9 cellular contexts compared by ENCODE assay signal in the genomic region with DNA sequence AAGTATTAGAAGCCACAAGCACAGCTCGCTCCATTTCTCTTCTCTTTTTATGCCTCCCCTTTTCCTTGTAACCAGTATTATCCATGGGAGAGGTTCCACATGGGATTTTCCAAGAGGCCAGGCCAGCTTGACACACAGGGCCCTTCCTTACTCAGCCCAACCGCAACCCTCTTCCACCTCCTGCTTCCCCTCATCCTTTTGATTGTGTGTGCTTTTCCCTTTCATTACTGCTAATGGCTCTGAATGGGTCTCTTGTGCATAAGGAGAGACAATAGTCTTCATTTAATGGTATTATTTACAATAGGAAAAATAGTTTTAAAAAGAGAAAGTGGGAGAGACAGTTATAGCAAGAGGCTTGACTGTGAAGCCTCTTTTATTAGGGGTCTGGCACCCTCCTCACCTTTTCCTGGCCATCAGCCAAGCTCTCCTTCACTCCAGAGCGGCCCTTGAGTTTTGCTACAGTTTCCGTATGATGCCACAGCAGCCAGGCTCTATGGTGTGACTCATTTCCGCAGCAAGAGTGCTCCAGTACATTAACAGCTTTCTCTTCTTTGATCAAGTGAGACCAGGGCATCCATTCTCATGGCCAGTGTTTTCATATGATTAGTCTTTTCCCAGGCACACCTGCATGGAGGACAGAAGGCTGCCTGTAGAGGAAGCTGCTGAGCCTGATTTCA.
DNase-seq lines count a peak whose midpoint lies in the region; ATAC-seq, FAIRE-seq and TF ChIP-seq lines count a peak whose summit lies in the region.
"Had no signal": no experiment of that assay in that cellular context is flagged by ENCODE, and none has a peak within 500 bp of the region (broad histone marks: within the 10 kb centered on the region; RNA-seq: fewer than 3 reads in every experiment).

No MANE protein-coding gene starts in this region.

- H3K9me3 Mint-ChIP-seq in progenitor cell of endocrine pancreas (ENCODE audit: low read depth) = peaks cover 7% of the 10 kb centered on the region
- no peaks in the 10 kb centered on the region for H3K9me3 Mint-ChIP-seq in activated CD8-positive, alpha-beta T cell treated with anti-CD3 and anti-CD28 coated beads, Interleukin-2, amount 10 ng/mL, durations not matched to agents 7 days and 5 days (ENCODE audit: insufficient read depth)

- no peak overlapping the region for H3K4me3 Mint-ChIP-seq in progenitor cell of endocrine pancreas (ENCODE audit: low read depth)
- no peak overlapping the region for H3K4me3 Mint-ChIP-seq in activated CD8-positive, alpha-beta T cell treated with anti-CD3 and anti-CD28 coated beads, Interleukin-2, amount 10 ng/mL, durations not matched to agents 7 days and 5 days

- H3K27me3 Mint-ChIP-seq in progenitor cell of endocrine pancreas = no peaks in the 10 kb centered on the region
- no peaks in the 10 kb centered on the region for H3K27me3 Mint-ChIP-seq in activated CD8-positive, alpha-beta T cell treated with anti-CD3 and anti-CD28 coated beads, Interleukin-2, amount 10 ng/mL, durations not matched to agents 7 days and 5 days (ENCODE audit: low read depth)

- no TSS peak for BruUV-seq in Panc1 (replicated peaks; lab: Mats Ljungman, UMichigan)

- CTCF ChIA-PET in Panc1 (lab: Charles Lee) = no interaction called here
- CTCF ChIA-PET in activated CD8-positive, alpha-beta T cell treated with anti-CD3 and anti-CD28 coated beads, Interleukin-2, amount 10 ng/mL, durations not matched to agents 7 days and 5 days (lab: Charles Lee) = no interaction called here

- ATAC-seq in GM19468 (IDR thresholded peaks at IDR 0.05; ENCODE audit: extremely low read depth, unreplicated experiment) = peak; percentile 23
- ATAC-seq in HG03575 (IDR thresholded peaks at IDR 0.05; ENCODE audit: extremely low read depth, insufficient number of reproducible peaks, low FRiP score, unreplicated experiment) = peak; percentile 67
- peak; percentile 83 for ATAC-seq in Panc1
- ATAC-seq in activated CD8-positive, alpha-beta T cell treated with anti-CD3 and anti-CD28 coated beads, Interleukin-2, amount 10 ng/mL, durations not matched to agents 7 days and 5 days = no peak

- in situ Hi-C loops in Panc1 (cut with HindIII; ENCODE audit: low pct_unique_long_range_greater_than_20kb, low sequenced_read_pairs) = no loop called here

- H3K27ac ChIP-seq in Panc1 (ENCODE audit: low read length) = no peak overlapping the region

- TF ChIP-seq CTCF in Panc1 (IDR thresholded peaks at IDR 0.05) = no peak
- no peak for TF ChIP-seq CTCF in progenitor cell of endocrine pancreas (IDR thresholded peaks at IDR 0.05; ENCODE audit: unreplicated experiment)

- peak; percentile 75 for DNase-seq in COLO668 (lab: John Stamatoyannopoulos, UW; ENCODE audit: unreplicated experiment)
- peak; percentile 18 for DNase-seq in Panc1 (ENCODE audit: low read depth, low spot score)
- DNase-seq in GM19240 (ENCODE audit: insufficient read length, low spot score) = no peak
- DNase-seq in progenitor cell of endocrine pancreas (ENCODE audit: low spot score, unreplicated experiment) = no peak
- no peak for DNase-seq in activated CD8-positive, alpha-beta T cell treated with anti-CD3 and anti-CD28 coated beads, Interleukin-2, amount 10 ng/mL, durations not matched to agents 7 days and 5 days
- no peak for DNase-seq in frontal cortex (ENCODE audit: low spot score in 2 of 2)
- DNase-seq: Kasumi-1 had no signal

- H3K36me3 ChIP-seq in Panc1 (ENCODE audit: control insufficient read depth, insufficient read depth, low read length) = no peaks in the 10 kb centered on the region

- H3K36me3 Mint-ChIP-seq in progenitor cell of endocrine pancreas (ENCODE audit: insufficient read depth) = no peaks in the 10 kb centered on the region
- no peaks in the 10 kb centered on the region for H3K36me3 Mint-ChIP-seq in activated CD8-positive, alpha-beta T cell treated with anti-CD3 and anti-CD28 coated beads, Interleukin-2, amount 10 ng/mL, durations not matched to agents 7 days and 5 days (ENCODE audit: low read depth)

- no peak overlapping the region for H3K4me3 ChIP-seq in Panc1 (ENCODE audit: low read depth in 2 of 2, low read length in 2 of 2)

- peaks cover 14% of the 10 kb centered on the region for H3K4me1 Mint-ChIP-seq in progenitor cell of endocrine pancreas (ENCODE audit: low read depth)
- H3K4me1 Mint-ChIP-seq in activated CD8-positive, alpha-beta T cell treated with anti-CD3 and anti-CD28 coated beads, Interleukin-2, amount 10 ng/mL, durations not matched to agents 7 days and 5 days (ENCODE audit: low read depth) = no peaks in the 10 kb centered on the region

- no peak for FAIRE-seq in frontal cortex (lab: Jason Lieb, UNC)

- POLR2A ChIA-PET in Panc1 (lab: Charles Lee) = no interaction called here
- POLR2A ChIA-PET in activated CD8-positive, alpha-beta T cell treated with anti-CD3 and anti-CD28 coated beads, Interleukin-2, amount 10 ng/mL, durations not matched to agents 7 days and 5 days (lab: Charles Lee) = no interaction called here

- no peaks in the 10 kb centered on the region for H3K27me3 ChIP-seq in Panc1 (ENCODE audit: control insufficient read depth, insufficient read depth, low read length)

- no peaks in the 10 kb centered on the region; the same call in 1 of the 2 replicates for H3K4me1 ChIP-seq in Panc1 (ENCODE audit: control insufficient read depth, insufficient read depth, low read length)

- intact Hi-C loops in Panc1 (cut with micrococcal nuclease; ENCODE audit: unreplicated experiment) = no loop called here

- H3K27ac Mint-ChIP-seq in progenitor cell of endocrine pancreas = no peak overlapping the region
- H3K27ac Mint-ChIP-seq in activated CD8-positive, alpha-beta T cell treated with anti-CD3 and anti-CD28 coated beads, Interleukin-2, amount 10 ng/mL, durations not matched to agents 7 days and 5 days = no peak overlapping the region

- no peaks in the 10 kb centered on the region for H3K9me3 ChIP-seq in Panc1 (ENCODE audit: control insufficient read depth, insufficient read depth, low read depth, low read length)

Comparison
In these comparisons a context has a peak if more than half of its experiments do, and no peak if none do; other contexts are left out.
1. DNase-seq: peak in COLO668 (single experiment) and Panc1 (single experiment); none in GM19240 (single experiment), progenitor cell of endocrine pancreas (single experiment), activated CD8-positive, alpha-beta T cell treated with anti-CD3 and anti-CD28 coated beads, Interleukin-2, amount 10 ng/mL, durations not matched to agents 7 days and 5 days (single experiment) and frontal cortex (0 of 2).